Comparison of ENCODE assay signal across 1 cellular context in the genomic region with DNA sequence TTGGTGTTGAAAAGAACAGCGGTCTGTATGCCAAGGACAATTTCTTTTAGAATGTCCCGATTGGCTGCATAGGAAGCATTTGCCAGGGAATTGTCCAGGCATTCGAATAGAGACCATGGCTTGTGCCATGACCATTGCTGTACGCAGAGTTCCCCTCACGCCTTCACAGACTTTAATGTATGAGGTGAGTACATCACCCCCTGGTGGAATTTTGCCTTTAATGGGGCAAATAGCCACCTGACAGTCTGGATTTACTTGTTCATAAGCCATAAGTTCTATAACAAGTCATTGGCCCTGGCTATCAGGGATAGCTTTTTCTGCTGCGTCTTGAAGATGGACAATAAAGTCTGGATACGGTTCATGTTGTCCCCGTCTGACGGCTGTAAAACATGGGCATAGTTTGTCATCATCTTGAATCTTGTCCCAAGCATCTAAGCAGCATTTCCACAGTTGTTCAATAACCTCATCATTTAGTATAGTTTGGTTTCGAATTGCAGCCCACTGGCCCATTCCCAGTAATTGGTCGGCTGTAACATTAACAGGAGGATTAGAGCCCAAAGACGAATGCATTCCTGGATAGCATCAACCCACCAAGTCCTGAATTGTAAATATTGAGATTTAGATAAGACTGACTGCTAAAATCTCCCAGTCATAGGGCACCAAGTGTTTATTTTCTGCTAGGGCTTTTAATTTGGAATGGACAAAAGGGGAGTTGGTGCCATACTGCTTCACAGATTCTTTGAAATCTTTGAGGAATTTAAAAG.
TF ChIP-seq lines count a peak whose summit lies in the region.

No MANE protein-coding gene starts in this region.

TF ChIP-seq in GM23338, 12 proteins besides CTCF, POLR2A, EP300 and RAD21 (continued from another document):
- no peak for TF ChIP-seq ETS1 (IDR thresholded peaks at IDR 0.05)
